9 cellular contexts compared by ENCODE assay signal in the genomic region with DNA sequence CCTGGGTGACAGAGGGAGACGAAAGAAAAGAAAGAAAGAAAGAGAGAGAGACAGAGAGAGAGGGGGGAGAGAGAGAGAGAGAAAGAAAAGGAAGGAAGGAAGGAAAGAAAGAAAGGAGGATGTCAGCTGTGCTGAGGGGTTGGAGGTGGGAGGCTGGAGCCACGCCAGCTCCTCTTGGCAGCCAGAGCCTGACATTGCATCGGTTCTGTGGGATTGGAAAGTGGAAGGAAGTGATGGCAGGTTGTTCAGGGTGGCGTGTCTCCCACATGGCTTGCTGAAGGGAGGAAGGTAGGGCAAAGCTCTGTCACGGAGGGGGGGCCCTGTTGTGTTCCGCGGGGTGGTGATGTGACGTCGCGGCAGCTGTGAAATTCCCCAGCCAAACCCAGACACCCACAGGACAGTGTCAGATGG. TPM values are rescaled to one million over a fixed set of nuclear protein-coding genes. Genes with fewer than 3 reads are reported as not detected.
DNase-seq lines count a peak whose midpoint lies in the region; ATAC-seq and TF ChIP-seq lines count a peak whose summit lies in the region.
"Had no signal": no experiment of that assay in that cellular context is flagged by ENCODE, and none has a peak within 500 bp of the region (broad histone marks: within the 10 kb centered on the region; RNA-seq: fewer than 3 reads in every experiment).

No MANE protein-coding gene starts in this region.

- H3K36me3 Mint-ChIP-seq in activated T-cell treated with anti-CD3 and anti-CD28 coated beads, Interleukin-2, amount 50 U/mL, for 4 hours (ENCODE audit: insufficient read depth): peaks cover 49% of the 10 kb centered on the region

- no peaks in the 10 kb centered on the region for H3K9me3 Mint-ChIP-seq in activated T-cell treated with anti-CD3 and anti-CD28 coated beads, Interleukin-2, amount 50 U/mL, for 4 hours

- TF ChIP-seq POLR2A in stomach (IDR thresholded peaks at IDR 0.05): no peak

- DNase-seq in Right ventricle myocardium superior: peak; percentile 55
- DNase-seq in cardiac septum (ENCODE audit: low spot score): no peak
- peak; percentile 85 for DNase-seq in activated T-cell treated with anti-CD3 and anti-CD28 coated beads, Interleukin-2, amount 50 U/mL, for 4 hours
- DNase-seq in medulla oblongata (ENCODE audit: extremely low spot score): peak; percentile 64
- no peak for DNase-seq in stomach
- no peak for DNase-seq in NCI-H1048 (lab: John Stamatoyannopoulos, UW)
- DNase-seq in ACHN: no peak
- DNase-seq in COLO668 (lab: John Stamatoyannopoulos, UW; ENCODE audit: unreplicated experiment): no peak

- H3K4me1 ChIP-seq in stomach: peaks cover 0 to 78% (median 22%) of the 10 kb centered on the region in 4 donors
- H3K4me1 ChIP-seq: SJSA1 had no signal

- H3K27me3 Mint-ChIP-seq in activated T-cell treated with anti-CD3 and anti-CD28 coated beads, Interleukin-2, amount 50 U/mL, for 4 hours (ENCODE audit: low read depth): no peaks in the 10 kb centered on the region

- H3K4me1 Mint-ChIP-seq in activated T-cell treated with anti-CD3 and anti-CD28 coated beads, Interleukin-2, amount 50 U/mL, for 4 hours (ENCODE audit: low read depth): peaks cover 88% of the 10 kb centered on the region

- H3K27me3 ChIP-seq in stomach: no peaks in the 10 kb centered on the region
- H3K27me3 ChIP-seq: SJSA1 had no signal

- ATAC-seq in Right ventricle myocardium superior (ENCODE audit: poor library complexity): no peak
- peak; percentile 11 to 21 for ATAC-seq in activated T-cell treated with anti-CD3 and anti-CD28 coated beads, Interleukin-2, amount 50 U/mL, for 4 hours

- in situ Hi-C loops in ACHN (cut with HindIII; ENCODE audit: low pct_ligation_motif_present, low pct_unique_long_range_greater_than_20kb, low sequenced_read_pairs): no loop called here

- WGBS in stomach, 5 donors: 53 to 65% (median 59%) methylated on average over 10 of the region's 10 CpGs

- no peak overlapping the region for H3K4me3 ChIP-seq in stomach
- H3K4me3 ChIP-seq: SJSA1 had no signal

- H3K4me3 Mint-ChIP-seq in activated T-cell treated with anti-CD3 and anti-CD28 coated beads, Interleukin-2, amount 50 U/mL, for 4 hours: peak overlapping the region; percentile 81

- no peak for TF ChIP-seq EP300 in stomach (IDR thresholded peaks at IDR 0.05)

- peak overlapping the region in 4 of 5 donors; percentile 25 to 83 (median 70) for H3K27ac ChIP-seq in stomach
- H3K27ac ChIP-seq: SJSA1 had no signal

- intact Hi-C loops in Right ventricle myocardium superior (cut with DNase I): no loop called here
- intact Hi-C loops in cardiac septum (cut with DNase I): no loop called here
- intact Hi-C loops in stomach (cut with DNase I; ENCODE audit: low total_unique reads): loop anchor here (5.0 kb wide), 2 partner anchors 34 to 89 kb away; no protein-coding TSS in a partner anchor

- no peak for TF ChIP-seq CTCF in stomach (IDR thresholded peaks at IDR 0.05)

- peaks cover 21 to 41% (median 35%) of the 10 kb centered on the region in 4 donors for H3K36me3 ChIP-seq in stomach
- H3K36me3 ChIP-seq: SJSA1 had no signal

- no peaks in the 10 kb centered on the region for H3K9me3 ChIP-seq in stomach
- H3K9me3 ChIP-seq: SJSA1 had no signal

RNA-seq across cellular contexts. Expression of a gene that starts 30.7 kb away (rescaled TPM):
- 24.9 TPM for total RNA-seq in Right ventricle myocardium superior
- 27.8 TPM for total RNA-seq in cardiac septum
- total RNA-seq in activated T-cell treated with anti-CD3 and anti-CD28 coated beads, Interleukin-2, amount 50 U/mL, for 4 hours: 10 to 100 TPM; 40.8 to 49.0 (median 41.4) TPM
- total RNA-seq in stomach: 100 to 1,000 TPM in 1 of 5 donors, 10 to 100 TPM in 4; 16.9 to 130 (median 39.8) TPM
- 10 to 100 TPM; 48.7 to 55.8 (median 48.9) TPM for polyA plus RNA-seq in stomach

RNA-seq across cellular contexts. Expression of a gene that starts 53.8 kb away (rescaled TPM):
- 23.6 TPM for total RNA-seq in Right ventricle myocardium superior
- total RNA-seq in cardiac septum: 11.3 TPM
- 1 to 10 TPM; 5.3 to 7.7 (median 7.7) TPM for total RNA-seq in activated T-cell treated with anti-CD3 and anti-CD28 coated beads, Interleukin-2, amount 50 U/mL, for 4 hours
- total RNA-seq in stomach: 10 to 100 TPM in 1 of 5 donors, 1 to 10 TPM in 3, not detected in 1; 1.2 to 21.9 (median 4.7) TPM
- polyA plus RNA-seq in stomach: 1 to 10 TPM; 1.5 to 3.2 (median 2.1) TPM

Comparison
In these comparisons a context has a peak if more than half of its experiments do, and no peak if none do; other contexts are left out.
1. DNase-seq: peak in Right ventricle myocardium superior (single experiment), activated T-cell treated with anti-CD3 and anti-CD28 coated beads, Interleukin-2, amount 50 U/mL, for 4 hours (single experiment) and medulla oblongata (single experiment); none in cardiac septum (single experiment), stomach (single experiment), NCI-H1048 (single experiment), ACHN (single experiment) and COLO668 (single experiment).